ENCODE assay signal across 12 cellular contexts in the genomic region with DNA sequence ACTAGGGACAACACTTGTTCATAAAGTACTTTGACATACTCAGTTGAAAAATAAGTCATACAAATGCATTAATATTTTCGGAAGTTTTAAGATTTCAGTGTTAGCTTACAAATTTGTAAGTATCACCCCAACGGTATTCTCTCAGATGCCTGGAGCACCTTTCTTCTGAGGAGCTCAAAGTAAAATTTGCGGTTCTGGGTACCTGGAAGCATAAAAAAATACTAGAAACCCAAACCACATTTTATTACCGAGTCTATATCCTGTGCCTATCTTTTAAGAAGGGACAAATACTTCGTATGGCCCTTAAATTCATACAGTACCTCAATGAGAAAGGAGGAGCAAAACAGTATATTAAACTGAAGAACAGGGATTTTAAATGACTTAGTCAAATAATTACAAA. TPM values are rescaled to one million over a fixed set of nuclear protein-coding genes. Genes with fewer than 3 reads are reported as not detected.
DNase-seq lines count a peak whose midpoint lies in the region; ATAC-seq, FAIRE-seq and TF ChIP-seq lines count a peak whose summit lies in the region.
"Had no signal": no experiment of that assay in that cellular context is flagged by ENCODE, and none has a peak within 500 bp of the region (broad histone marks: within the 10 kb centered on the region; RNA-seq: fewer than 3 reads in every experiment).

No MANE protein-coding gene starts in this region.

- H3K4me3 Mint-ChIP-seq in T-cell: peak overlapping the region; percentile 19 to 56 (median 46)
- no peak overlapping the region for H3K4me3 Mint-ChIP-seq in mesothelial cell of epicardium

- H3K79me2 ChIP-seq in HepG2 (ENCODE audit: insufficient read depth, low read length): peaks cover 90% of the 10 kb centered on the region

- FAIRE-seq in HepG2 (lab: Jason Lieb, UNC): no peak

- no peak for DNase-seq in HepG2 (ENCODE audit: low spot score)
- DNase-seq in right lobe of liver: no peak
- DNase-seq in T-cell: no peak
- DNase-seq in mesothelial cell of epicardium (ENCODE audit: low spot score in 2 of 2, unreplicated experiment in 2 of 2): no peak
- no peak for DNase-seq in Ammon's horn (ENCODE audit: low spot score)
- no peak for DNase-seq in amniotic stem cell (lab: John Stamatoyannopoulos, UW)
- DNase-seq in H4 (ENCODE audit: low spot score): no peak
- DNase-seq: body of pancreas, C1 segment of cervical spinal cord, EL had no signal

- POLR2A ChIA-PET in HepG2 (lab: Yijun Ruan, JAX): interaction anchor here (2.0 kb wide), 1 partner anchor 10 kb away, joined by 7 read pairs; a partner anchor contains a TSS
- POLR2A ChIA-PET in T-cell (lab: Charles Lee): no interaction called here

- H4K20me1 ChIP-seq in HepG2 (ENCODE audit: insufficient read depth, low read length): peaks cover 54% of the 10 kb centered on the region

- no peak overlapping the region for H3K9ac ChIP-seq in HepG2 (ENCODE audit: insufficient read depth, low read depth, low read length)

- H3K27ac ChIP-seq in HepG2 (ENCODE audit: extremely low read length, insufficient read depth, low read length) (no peak overlapping the region), right lobe of liver (no peak overlapping the region)
- H3K27ac ChIP-seq: body of pancreas had no signal

- no peak overlapping the region for H3K4me2 ChIP-seq in HepG2 (ENCODE audit: low read depth, low read length)

- WGBS in HepG2 (ENCODE audit: low lambda C conversion rate): 96% methylated on average over 5 of the region's 5 CpGs
- WGBS in right lobe of liver (ENCODE audit: insufficient coverage, low coverage, low lambda C conversion rate, missing lambda C conversion rate): 72% methylated on average over 5 of the region's 5 CpGs

- no peak for TF ChIP-seq RAD21 in HepG2 (CRISPR knock-in tag; IDR thresholded peaks at IDR 0.05)

- H3K27me3 Mint-ChIP-seq in T-cell (no peaks in the 10 kb centered on the region), mesothelial cell of epicardium (ENCODE audit: low read depth) (no peaks in the 10 kb centered on the region)

- H3K9me3 ChIP-seq in HepG2 (ENCODE audit: low read length): no peaks in the 10 kb centered on the region
- no peaks in the 10 kb centered on the region for H3K9me3 ChIP-seq in right lobe of liver
- H3K9me3 ChIP-seq: body of pancreas had no signal

- TF ChIP-seq CTCF in HepG2 (CRISPR knock-in tag; IDR thresholded peaks at IDR 0.05) (no peak), right lobe of liver (IDR thresholded peaks at IDR 0.05) (no peak), mesothelial cell of epicardium (IDR thresholded peaks at IDR 0.05; ENCODE audit: unreplicated experiment) (no peak)

- H3K4me3 ChIP-seq in HepG2 (replicated peaks in 1 of 3; ENCODE audit: insufficient read depth in 1 of 3, low read depth in 2 of 3, low read length in 3 of 3) (no peak overlapping the region), right lobe of liver (no peak overlapping the region)
- H3K4me3 ChIP-seq: body of pancreas, lung had no signal

- peaks cover 40% of the 10 kb centered on the region for H3K4me1 ChIP-seq in HepG2 (ENCODE audit: insufficient read depth, low read length)
- peaks cover 0 to 59% (median 21%) of the 10 kb centered on the region in 4 donors for H3K4me1 ChIP-seq in right lobe of liver

- ATAC-seq in HepG2: no peak
- no peak for ATAC-seq in right lobe of liver
- peak in 1 of 4 experiments; percentile 48 for ATAC-seq in T-cell (replicated peaks in 1 of 4)
- ATAC-seq in HG03280 (IDR thresholded peaks at IDR 0.05; ENCODE audit: unreplicated experiment): no peak
- ATAC-seq: body of pancreas had no signal

- BruUV-seq in HepG2 (replicated peaks; lab: Mats Ljungman, UMichigan): TSS peak; percentile 3

- CTCF ChIA-PET in HepG2 (lab: Yijun Ruan, JAX; ENCODE audit: low intra/inter-chr PET ratio, low total read pairs) (no interaction called here), T-cell (lab: Charles Lee) (interaction anchor here in 1 of 2 donors (0.6 to 0.7 kb wide), 3 partner anchors 31 to 613 kb away, joined by 3 to 5 read pairs (median 3); no protein-coding TSS in a partner anchor)

- peaks cover 37% of the 10 kb centered on the region for H3K36me3 Mint-ChIP-seq in T-cell
- peaks cover 16% of the 10 kb centered on the region for H3K36me3 Mint-ChIP-seq in mesothelial cell of epicardium

- H3K9me3 Mint-ChIP-seq in T-cell (no peaks in the 10 kb centered on the region), mesothelial cell of epicardium (peaks cover 4% of the 10 kb centered on the region)

- H2AFZ ChIP-seq in HepG2 (ENCODE audit: low read length): no peak overlapping the region

- TF ChIP-seq EP300 in HepG2 (IDR thresholded peaks at IDR 0.05; ENCODE audit: low read depth in 2 of 2, low read length in 2 of 2) (no peak), HepG2 (CRISPR knock-in tag; IDR thresholded peaks at IDR 0.05; ENCODE audit: borderline replicate concordance) (no peak)

- H3K27ac Mint-ChIP-seq in T-cell: peak overlapping the region; percentile 6 to 11
- H3K27ac Mint-ChIP-seq in mesothelial cell of epicardium: peak overlapping the region; percentile 83

- TF ChIP-seq POLR2A in HepG2 (IDR thresholded peaks at IDR 0.05; ENCODE audit: insufficient read depth in 1 of 2, low read depth in 2 of 2, low read length in 2 of 2) (no peak), right lobe of liver (IDR thresholded peaks at IDR 0.05) (no peak)

- peaks cover 10 to 45% of the 10 kb centered on the region in 2 experiments; a peak in 4 of 5 replicates for H3K36me3 ChIP-seq in HepG2 (replicated peaks in 1 of 2; ENCODE audit: control insufficient read depth in 1 of 2, insufficient read depth in 2 of 2, low read length in 2 of 2)
- H3K36me3 ChIP-seq in right lobe of liver: peaks cover 0 to 16% (median 3%) of the 10 kb centered on the region in 4 donors

- intact Hi-C loops in HepG2 (cut with micrococcal nuclease; ENCODE audit: unreplicated experiment): no loop called here
- intact Hi-C loops in right lobe of liver (cut with DNase I): no loop called here

- H3K4me1 Mint-ChIP-seq in T-cell: peaks cover 67 to 70% (median 69%) of the 10 kb centered on the region in 3 donors
- peaks cover 45% of the 10 kb centered on the region for H3K4me1 Mint-ChIP-seq in mesothelial cell of epicardium

- H3K27me3 ChIP-seq in HepG2 (ENCODE audit: control insufficient read depth in 1 of 2, insufficient read depth in 2 of 2, low read length in 2 of 2) (no peaks in the 10 kb centered on the region), right lobe of liver (no peaks in the 10 kb centered on the region)
- H3K27me3 ChIP-seq: body of pancreas had no signal

- in situ Hi-C loops in HepG2 (cut with HindIII; ENCODE audit: extremely low pct_ligation_motif_present, low pct_unique_long_range_greater_than_20kb): no loop called here

RNA-seq across cellular contexts. Expression of a gene that starts 10.2 kb away (rescaled TPM):
- total RNA-seq in HepG2 (2016; rRNA removed; fragmentation: Illumina TruSeq; extraction: Trizol): 43.3 and 50.9 TPM in 2 replicates
- 16.9 and 18.2 TPM in 2 replicates for total RNA-seq in HepG2 (2016; cell fraction: cytosol; rRNA removed; fragmentation: Illumina TruSeq; extraction: Trizol; ENCODE audit: low read depth)
- total RNA-seq in HepG2 (2016; cell fraction: insoluble cytoplasmic fraction; rRNA removed; fragmentation: Illumina TruSeq; extraction: Trizol): 37.8 and 52.5 TPM in 2 replicates
- 21.7 and 23.1 TPM in 2 replicates for total RNA-seq in HepG2 (2016; cell fraction: membrane; rRNA removed; fragmentation: Illumina TruSeq; extraction: Trizol)
- 41.4 and 44.1 TPM in 2 replicates for total RNA-seq in HepG2 (2016; cell fraction: nucleus; rRNA removed; fragmentation: Illumina TruSeq; extraction: Trizol)
- polyA plus RNA-seq in HepG2 (2011; rRNA removed): 37.7 and 39.5 TPM in 2 replicates
- polyA plus RNA-seq in HepG2 (2011; cell fraction: cytosol; rRNA removed): 28.7 and 37.6 TPM in 2 replicates
- 63.6 and 88.4 TPM in 2 replicates for polyA plus RNA-seq in HepG2 (2011; cell fraction: nucleus; rRNA removed)
- 47.7 and 72.7 TPM in 2 replicates for polyA plus RNA-seq in HepG2 (2012)
- 5.4 and 6.5 TPM in 2 replicates for polyA plus RNA-seq in HepG2 (2016; cell fraction: cytosol; fragmentation: Illumina TruSeq; extraction: Trizol; ENCODE audit: low read depth)
- 69.2 and 77.8 TPM in 2 replicates for polyA plus RNA-seq in HepG2 (2016; cell fraction: insoluble cytoplasmic fraction; fragmentation: Illumina TruSeq; extraction: Trizol; ENCODE audit: low read depth)
- polyA plus RNA-seq in HepG2 (2016; cell fraction: membrane; fragmentation: Illumina TruSeq; extraction: Trizol; ENCODE audit: low read depth): 13.8 and 15.1 TPM in 2 replicates
- 159 and 173 TPM in 2 replicates for polyA plus RNA-seq in HepG2 (2016; cell fraction: nucleus; fragmentation: Illumina TruSeq; extraction: Trizol; ENCODE audit: insufficient read depth, low read depth)
- 13.5 and 27.4 TPM in 2 replicates for polyA minus RNA-seq in HepG2 (2011; rRNA and poly(A)+ RNA removed; ENCODE audit: low replicate concordance)
- 14.2 and 17.5 TPM in 2 replicates for polyA minus RNA-seq in HepG2 (2011; cell fraction: cytosol; rRNA and poly(A)+ RNA removed)
- 56.5 and 56.9 TPM in 2 replicates for polyA minus RNA-seq in HepG2 (2011; cell fraction: nucleus; rRNA and poly(A)+ RNA removed)
- total RNA-seq in right lobe of liver: 10 to 100 TPM; 25.6 to 42.1 (median 33.0) TPM
- total RNA-seq in T-cell: 10 to 100 TPM; 76.0 to 90.4 (median 78.9) TPM
- total RNA-seq in mesothelial cell of epicardium: 103 to 107 TPM (median 105 TPM) in 3 replicates
- 28.9 and 29.3 TPM in 2 replicates for total RNA-seq in H4 (2014; rRNA removed; shearing (Covaris generic))

RNA-seq across cellular contexts. Expression of a gene that starts 47.8 kb away (rescaled TPM):
- 0.72 and 1.1 TPM in 2 replicates for total RNA-seq in HepG2 (2016; rRNA removed; fragmentation: Illumina TruSeq; extraction: Trizol)
- total RNA-seq in HepG2 (2016; cell fraction: cytosol; rRNA removed; fragmentation: Illumina TruSeq; extraction: Trizol; ENCODE audit: low read depth): 0.18 and 0.20 TPM in 2 replicates
- total RNA-seq in HepG2 (2016; cell fraction: insoluble cytoplasmic fraction; rRNA removed; fragmentation: Illumina TruSeq; extraction: Trizol): 0.48 and 1.0 TPM in 2 replicates
- total RNA-seq in HepG2 (2016; cell fraction: membrane; rRNA removed; fragmentation: Illumina TruSeq; extraction: Trizol): 0.59 and 0.96 TPM in 2 replicates
- 0.66 and 1.2 TPM in 2 replicates for total RNA-seq in HepG2 (2016; cell fraction: nucleus; rRNA removed; fragmentation: Illumina TruSeq; extraction: Trizol)
- 1.1 and 1.4 TPM in 2 replicates for polyA plus RNA-seq in HepG2 (2011; rRNA removed)
- 0.88 and 1.1 TPM in 2 replicates for polyA plus RNA-seq in HepG2 (2011; cell fraction: cytosol; rRNA removed)
- polyA plus RNA-seq in HepG2 (2011; cell fraction: nucleus; rRNA removed): 1.6 and 1.7 TPM in 2 replicates
- 0.44 and 1.1 TPM in 2 replicates for polyA plus RNA-seq in HepG2 (2012)
- 0.28 and 0.41 TPM in 2 replicates for polyA plus RNA-seq in HepG2 (2016; cell fraction: cytosol; fragmentation: Illumina TruSeq; extraction: Trizol; ENCODE audit: low read depth)
- 0.66 and 0.93 TPM in 2 replicates for polyA plus RNA-seq in HepG2 (2016; cell fraction: insoluble cytoplasmic fraction; fragmentation: Illumina TruSeq; extraction: Trizol; ENCODE audit: low read depth)
- 0.68 and 0.86 TPM in 2 replicates for polyA plus RNA-seq in HepG2 (2016; cell fraction: membrane; fragmentation: Illumina TruSeq; extraction: Trizol; ENCODE audit: low read depth)
- polyA plus RNA-seq in HepG2 (2016; cell fraction: nucleus; fragmentation: Illumina TruSeq; extraction: Trizol; ENCODE audit: insufficient read depth, low read depth): 1.7 and 2.1 TPM in 2 replicates
- 0.12 and 1.2 TPM in 2 replicates for polyA minus RNA-seq in HepG2 (2011; rRNA and poly(A)+ RNA removed; ENCODE audit: low replicate concordance)
- polyA minus RNA-seq in HepG2 (2011; cell fraction: cytosol; rRNA and poly(A)+ RNA removed): 0.40 and 0.53 TPM in 2 replicates
- 0.39 and 0.75 TPM in 2 replicates for polyA minus RNA-seq in HepG2 (2011; cell fraction: nucleus; rRNA and poly(A)+ RNA removed)
- total RNA-seq in right lobe of liver: 1 to 10 TPM in 4 of 6 experiments, under 1 TPM in 2; 0.83 to 4.5 (median 1.4) TPM
- total RNA-seq in T-cell: under 1 TPM in 3 of 5 donors, not detected in 2; 0.12 to 0.16 (median 0.16) TPM
- 28.3 to 31.0 TPM (median 29.1 TPM) in 3 replicates for total RNA-seq in mesothelial cell of epicardium
- total RNA-seq in H4 (2014; rRNA removed; shearing (Covaris generic)): 0.08 and 0.17 TPM in 2 replicates

RNA-seq across cellular contexts. Expression of a gene that starts 59.2 kb away (rescaled TPM):
- 21.2 and 24.9 TPM in 2 replicates for total RNA-seq in HepG2 (2016; rRNA removed; fragmentation: Illumina TruSeq; extraction: Trizol)
- 40.7 and 49.2 TPM in 2 replicates for total RNA-seq in HepG2 (2016; cell fraction: cytosol; rRNA removed; fragmentation: Illumina TruSeq; extraction: Trizol; ENCODE audit: low read depth)
- total RNA-seq in HepG2 (2016; cell fraction: insoluble cytoplasmic fraction; rRNA removed; fragmentation: Illumina TruSeq; extraction: Trizol): 18.4 and 19.7 TPM in 2 replicates
- 43.7 and 46.5 TPM in 2 replicates for total RNA-seq in HepG2 (2016; cell fraction: membrane; rRNA removed; fragmentation: Illumina TruSeq; extraction: Trizol)
- total RNA-seq in HepG2 (2016; cell fraction: nucleus; rRNA removed; fragmentation: Illumina TruSeq; extraction: Trizol): 20.0 and 20.4 TPM in 2 replicates
- polyA plus RNA-seq in HepG2 (2011; rRNA removed): 18.8 and 19.0 TPM in 2 replicates
- polyA plus RNA-seq in HepG2 (2011; cell fraction: cytosol; rRNA removed): 13.7 and 17.3 TPM in 2 replicates
- 21.4 and 26.7 TPM in 2 replicates for polyA plus RNA-seq in HepG2 (2011; cell fraction: nucleus; rRNA removed)
- 12.7 and 17.0 TPM in 2 replicates for polyA plus RNA-seq in HepG2 (2012)
- polyA plus RNA-seq in HepG2 (2016; cell fraction: cytosol; fragmentation: Illumina TruSeq; extraction: Trizol; ENCODE audit: low read depth): 61.3 and 62.7 TPM in 2 replicates
- polyA plus RNA-seq in HepG2 (2016; cell fraction: insoluble cytoplasmic fraction; fragmentation: Illumina TruSeq; extraction: Trizol; ENCODE audit: low read depth): 17.8 and 18.6 TPM in 2 replicates
- polyA plus RNA-seq in HepG2 (2016; cell fraction: membrane; fragmentation: Illumina TruSeq; extraction: Trizol; ENCODE audit: low read depth): 46.4 and 47.2 TPM in 2 replicates
- 28.0 and 30.8 TPM in 2 replicates for polyA plus RNA-seq in HepG2 (2016; cell fraction: nucleus; fragmentation: Illumina TruSeq; extraction: Trizol; ENCODE audit: insufficient read depth, low read depth)
- 26.2 and 47.2 TPM in 2 replicates for polyA minus RNA-seq in HepG2 (2011; rRNA and poly(A)+ RNA removed; ENCODE audit: low replicate concordance)
- polyA minus RNA-seq in HepG2 (2011; cell fraction: cytosol; rRNA and poly(A)+ RNA removed): 8.0 and 9.2 TPM in 2 replicates
- polyA minus RNA-seq in HepG2 (2011; cell fraction: nucleus; rRNA and poly(A)+ RNA removed): 22.4 and 23.0 TPM in 2 replicates
- 10 to 100 TPM; 13.1 to 22.1 (median 15.7) TPM for total RNA-seq in right lobe of liver
- 10 to 100 TPM in 4 of 5 donors, 1 to 10 TPM in 1; 9.5 to 17.8 (median 17.3) TPM for total RNA-seq in T-cell
- 36.6 to 40.0 TPM (median 38.0 TPM) in 3 replicates for total RNA-seq in mesothelial cell of epicardium
- 29.0 and 32.3 TPM in 2 replicates for total RNA-seq in H4 (2014; rRNA removed; shearing (Covaris generic))
